1 cellular context compared by ENCODE assay signal in genomic region chr7:121449304-121449703, GRCh38.
TF ChIP-seq lines count a peak whose summit lies in the region.

No MANE protein-coding gene starts in this region.

TF ChIP-seq in IMR-90, 13 proteins besides CTCF, POLR2A, EP300 and RAD21:
- no peak for TF ChIP-seq SMC3 (IDR thresholded peaks at IDR 0.05; ENCODE audit: low read depth, low read length)
- TF ChIP-seq NFE2L2 (IDR thresholded peaks at IDR 0.05; ENCODE audit: low read depth, low read length): no peak
- TF ChIP-seq CHD1 (IDR thresholded peaks at IDR 0.05; ENCODE audit: low read depth, low read length): no peak
- no peak for TF ChIP-seq MAFK (IDR thresholded peaks at IDR 0.05; ENCODE audit: low read depth, low read length)
- no peak for TF ChIP-seq BHLHE40 (IDR thresholded peaks at IDR 0.05; ENCODE audit: low read depth, low read length)
- no peak for TF ChIP-seq CEBPB (IDR thresholded peaks at IDR 0.05; ENCODE audit: low read depth, low read length)
- TF ChIP-seq MXI1 (IDR thresholded peaks at IDR 0.05; ENCODE audit: borderline replicate concordance, low read depth, low read length): no peak
- TF ChIP-seq ELK1 (IDR thresholded peaks at IDR 0.05; ENCODE audit: borderline replicate concordance, low read depth, low read length): no peak
- TF ChIP-seq RFX5 (IDR thresholded peaks at IDR 0.05; ENCODE audit: low read depth, low read length): no peak
- TF ChIP-seq USF2 (IDR thresholded peaks at IDR 0.05; ENCODE audit: low read depth, low read length): no peak
- no peak for TF ChIP-seq RCOR1 (IDR thresholded peaks at IDR 0.05; ENCODE audit: insufficient replicate concordance, low read length)
- no peak for TF ChIP-seq MAZ (IDR thresholded peaks at IDR 0.05; ENCODE audit: borderline replicate concordance, low read depth, low read length)
- no peak for TF ChIP-seq FOS (IDR thresholded peaks at IDR 0.05; ENCODE audit: low read depth, low read length)
TF ChIP-seq in IMR-90: peak in this region for 0.
